Comparison of ENCODE assay signal across 22 cellular contexts in the genomic region with DNA sequence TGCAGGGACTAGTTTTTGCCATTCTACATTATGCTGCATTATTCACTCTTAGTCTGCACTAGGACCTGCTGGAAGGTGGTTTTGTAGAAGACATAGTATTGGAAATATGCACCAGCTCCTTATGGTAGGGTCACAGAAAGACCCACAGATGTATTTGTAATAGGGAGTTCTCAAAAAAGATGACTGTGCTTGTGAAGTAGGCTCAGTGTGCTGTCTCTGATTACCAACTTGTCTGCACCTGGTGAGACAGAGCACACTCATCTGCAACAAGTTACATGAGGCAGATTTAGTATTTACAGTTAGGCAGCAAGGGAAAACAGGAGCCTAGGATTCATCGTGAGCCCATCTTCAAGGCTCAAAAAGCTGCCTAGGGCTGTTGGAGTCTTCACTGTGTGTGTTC.
"Had no signal": no experiment of that assay in that cellular context is flagged by ENCODE, and none has a peak within 500 bp of the region (broad histone marks: within the 10 kb centered on the region; RNA-seq: fewer than 3 reads in every experiment).

No MANE protein-coding gene starts in this region.

- H3K27me3 Mint-ChIP-seq: activated B cell treated with CpG ODN at 0.5 μM for 24 hours; activated CD4-positive, alpha-beta memory T cell treated with anti-CD3 and anti-CD28 coated beads, Interleukin-2, amount 10 ng/mL, durations not matched to agents 7 days and 5 days; activated naive CD4-positive, alpha-beta T cell treated with anti-CD3 and anti-CD28 coated beads, Interleukin-2, amount 10 ng/mL, durations not matched to agents 7 days and 5 days; activated naive CD8-positive, alpha-beta T cell treated with anti-CD3 and anti-CD28 coated beads for 36 hours had no signal

- DNase-seq: activated B cell treated with CpG ODN at 0.5 μM for 24 hours; activated CD4-positive, alpha-beta memory T cell treated with anti-CD3 and anti-CD28 coated beads, Interleukin-2, amount 10 ng/mL, durations not matched to agents 7 days and 5 days; activated CD4-positive, alpha-beta T cell treated with anti-CD3 and anti-CD28 coated beads for 1 hour; activated CD4-positive, alpha-beta T cell treated with anti-CD3 and anti-CD28 coated beads, Interleukin-2, amount 50 U/mL, for 1 hour; activated gamma-delta T cell treated with Interleukin-2 at 50 U/mL for 16 hours; activated naive CD4-positive, alpha-beta T cell treated with anti-CD3 and anti-CD28 coated beads, Interleukin-2, amount 10 ng/mL, durations not matched to agents 7 days and 5 days; activated naive CD8-positive, alpha-beta T cell treated with anti-CD3 and anti-CD28 coated beads for 36 hours; activated T-cell treated with anti-CD3 and anti-CD28 coated beads for 4 hours; activated T-cell treated with anti-CD3 and anti-CD28 coated beads, Interleukin-2, amount 50 U/mL, for 48 hours; brain microvascular endothelial cell; cerebellar nuclear complex; NCI-H1092; NCI-H1417; NCI-H1930; NCI-H345; NCI-H510A; NCI-H69; PC-3; SHP77 treated with DMSO at 0.1 percent for 48 hours had no signal

- ATAC-seq: PC-3 had no signal

- H3K4me3 Mint-ChIP-seq: activated B cell treated with CpG ODN at 0.5 μM for 24 hours; activated CD4-positive, alpha-beta memory T cell treated with anti-CD3 and anti-CD28 coated beads, Interleukin-2, amount 10 ng/mL, durations not matched to agents 7 days and 5 days; activated naive CD4-positive, alpha-beta T cell treated with anti-CD3 and anti-CD28 coated beads, Interleukin-2, amount 10 ng/mL, durations not matched to agents 7 days and 5 days; activated naive CD8-positive, alpha-beta T cell treated with anti-CD3 and anti-CD28 coated beads for 36 hours; T-helper 1 cell treated with Interleukin-12 subunit alpha and Interleukin-12 subunit beta and Interleukin-4 antibody, amounts not matched to agents 30 μg/mL and 1 μg/mL, for 36 hours had no signal

- H3K27me3 ChIP-seq: brain microvascular endothelial cell had no signal

- H3K9me3 Mint-ChIP-seq: activated B cell treated with CpG ODN at 0.5 μM for 24 hours; activated CD4-positive, alpha-beta memory T cell treated with anti-CD3 and anti-CD28 coated beads, Interleukin-2, amount 10 ng/mL, durations not matched to agents 7 days and 5 days; activated naive CD4-positive, alpha-beta T cell treated with anti-CD3 and anti-CD28 coated beads, Interleukin-2, amount 10 ng/mL, durations not matched to agents 7 days and 5 days; activated naive CD8-positive, alpha-beta T cell treated with anti-CD3 and anti-CD28 coated beads for 36 hours; activated T-helper 2 cell treated with anti-CD3 and anti-CD28 coated beads, Interferon-gamma antibody, Interleukin-2, Interleukin-4, amounts not matched to agents 10 μg/mL and 5 μg/mL and 100 μg/mL, durations not matched to agents 14 hours and 24 hours and 36 hours; T-helper 1 cell treated with Interleukin-12 subunit alpha and Interleukin-12 subunit beta and Interleukin-4 antibody, amounts not matched to agents 30 μg/mL and 1 μg/mL, for 36 hours had no signal

- H3K27ac Mint-ChIP-seq: activated B cell treated with CpG ODN at 0.5 μM for 24 hours; activated CD4-positive, alpha-beta memory T cell treated with anti-CD3 and anti-CD28 coated beads, Interleukin-2, amount 10 ng/mL, durations not matched to agents 7 days and 5 days; activated naive CD4-positive, alpha-beta T cell treated with anti-CD3 and anti-CD28 coated beads, Interleukin-2, amount 10 ng/mL, durations not matched to agents 7 days and 5 days; activated naive CD8-positive, alpha-beta T cell treated with anti-CD3 and anti-CD28 coated beads for 36 hours; activated T-helper 2 cell treated with anti-CD3 and anti-CD28 coated beads, Interferon-gamma antibody, Interleukin-2, Interleukin-4, amounts not matched to agents 10 μg/mL and 5 μg/mL and 100 μg/mL, durations not matched to agents 14 hours and 24 hours and 36 hours; T-helper 1 cell treated with Interleukin-12 subunit alpha and Interleukin-12 subunit beta and Interleukin-4 antibody, amounts not matched to agents 30 μg/mL and 1 μg/mL, for 36 hours had no signal

- H3K36me3 ChIP-seq: brain microvascular endothelial cell had no signal

- H3K27ac ChIP-seq: brain microvascular endothelial cell, KMS-11 had no signal

- H3K9ac ChIP-seq: KMS-11 had no signal
